8 cellular contexts compared by ENCODE assay signal in genomic region chr4:48016141-48017107, GRCh38. TPM values are rescaled to one million over a fixed set of nuclear protein-coding genes. Genes with fewer than 3 reads are reported as not detected.
DNase-seq lines count a peak whose midpoint lies in the region; ATAC-seq and TF ChIP-seq lines count a peak whose summit lies in the region.

CNGA1 (minus strand) TSS chr4:48016681; CDS start chr4:47952689, 63,992 bp downstream.
NIPAL1 (plus strand) TSS chr4:48016772; CDS start chr4:48016840, 68 bp downstream.

- no peak for TF ChIP-seq CTCF in liver (IDR thresholded peaks at IDR 0.05; ENCODE audit: low read depth, low read length, missing input control)

- H3K27ac ChIP-seq in liver (ENCODE audit: low read depth in 1 of 2, low read length in 2 of 2) = peak within 1 kb of the TSS; percentile 82 to 95

- peak within 1 kb of the TSS; percentile 63 to 85 for H3K9ac ChIP-seq in liver (ENCODE audit: low read depth in 1 of 2, low read length in 2 of 2)

- peaks cover 5% of the 10 kb centered on the region for H3K9me3 Mint-ChIP-seq in activated CD4-positive, alpha-beta T cell treated with anti-CD3 and anti-CD28 coated beads, Interleukin-2, amount 10 ng/mL, durations not matched to agents 24 days and 14 days
- H3K9me3 Mint-ChIP-seq in dendritic cell treated with granulocyte-macrophage colony-stimulating factor and Interleukin-4, amounts not matched to agents 40 ng/mL and 50 ng/mL, for 4 days = peaks cover 2% of the 10 kb centered on the region

- peaks cover 30% of the 10 kb centered on the region for H3K27me3 Mint-ChIP-seq in activated CD4-positive, alpha-beta T cell treated with anti-CD3 and anti-CD28 coated beads, Interleukin-2, amount 10 ng/mL, durations not matched to agents 24 days and 14 days
- H3K27me3 Mint-ChIP-seq in dendritic cell treated with granulocyte-macrophage colony-stimulating factor and Interleukin-4, amounts not matched to agents 40 ng/mL and 50 ng/mL, for 4 days = peaks cover 57% of the 10 kb centered on the region

- intact Hi-C loops in activated CD4-positive, alpha-beta T cell treated with anti-CD3 and anti-CD28 coated beads, Interleukin-2, amount 10 ng/mL, durations not matched to agents 24 days and 14 days (cut with micrococcal nuclease) = loop anchor here (1.0 kb wide), 2 partner anchors 31 to 71 kb away; no protein-coding TSS in a partner anchor
- intact Hi-C loops in dendritic cell treated with granulocyte-macrophage colony-stimulating factor and Interleukin-4, amounts not matched to agents 40 ng/mL and 50 ng/mL, for 4 days (cut with micrococcal nuclease) = no loop called here

- under 1% methylated on average over 60 of the region's 60 CpGs for WGBS in liver

- no peaks in the 10 kb centered on the region for H3K27me3 ChIP-seq in liver (ENCODE audit: control insufficient read depth in 4 of 4, insufficient read depth in 4 of 4, low read length in 3 of 4)

- peak within 1 kb of the TSS; percentile 45 for H3K27ac Mint-ChIP-seq in activated CD4-positive, alpha-beta T cell treated with anti-CD3 and anti-CD28 coated beads, Interleukin-2, amount 10 ng/mL, durations not matched to agents 24 days and 14 days
- no peak within 1 kb of the TSS for H3K27ac Mint-ChIP-seq in dendritic cell treated with granulocyte-macrophage colony-stimulating factor and Interleukin-4, amounts not matched to agents 40 ng/mL and 50 ng/mL, for 4 days

- ATAC-seq in GM19043 (IDR thresholded peaks at IDR 0.05; ENCODE audit: low read depth, unreplicated experiment) (peak; percentile 82), HG03280 (IDR thresholded peaks at IDR 0.05; ENCODE audit: unreplicated experiment) (peak; percentile 75)

- H3K9me3 ChIP-seq in liver (ENCODE audit: control insufficient read depth in 4 of 4, low read length in 3 of 4) = no peaks in the 10 kb centered on the region

- H3K4me3 Mint-ChIP-seq in activated CD4-positive, alpha-beta T cell treated with anti-CD3 and anti-CD28 coated beads, Interleukin-2, amount 10 ng/mL, durations not matched to agents 24 days and 14 days = peak within 1 kb of the TSS; percentile 80
- peak within 1 kb of the TSS; percentile 74 for H3K4me3 Mint-ChIP-seq in dendritic cell treated with granulocyte-macrophage colony-stimulating factor and Interleukin-4, amounts not matched to agents 40 ng/mL and 50 ng/mL, for 4 days

- H3K4me1 Mint-ChIP-seq in activated CD4-positive, alpha-beta T cell treated with anti-CD3 and anti-CD28 coated beads, Interleukin-2, amount 10 ng/mL, durations not matched to agents 24 days and 14 days = peaks cover 20% of the 10 kb centered on the region
- peaks cover 27% of the 10 kb centered on the region for H3K4me1 Mint-ChIP-seq in dendritic cell treated with granulocyte-macrophage colony-stimulating factor and Interleukin-4, amounts not matched to agents 40 ng/mL and 50 ng/mL, for 4 days (ENCODE audit: low read depth)

- H3K36me3 ChIP-seq in liver (ENCODE audit: control insufficient read depth in 4 of 4, insufficient read depth in 3 of 4, low read depth in 1 of 4, low read length in 3 of 4) = no peaks in the 10 kb centered on the region

- no peaks in the 10 kb centered on the region for H3K36me3 Mint-ChIP-seq in activated CD4-positive, alpha-beta T cell treated with anti-CD3 and anti-CD28 coated beads, Interleukin-2, amount 10 ng/mL, durations not matched to agents 24 days and 14 days (ENCODE audit: low read depth)
- H3K36me3 Mint-ChIP-seq in dendritic cell treated with granulocyte-macrophage colony-stimulating factor and Interleukin-4, amounts not matched to agents 40 ng/mL and 50 ng/mL, for 4 days (ENCODE audit: low read depth) = no peaks in the 10 kb centered on the region

- peak within 1 kb of the TSS; percentile 80 to 93 (median 84) for H3K4me3 ChIP-seq in liver (ENCODE audit: low read depth in 1 of 3, low read length in 3 of 3)

- DNase-seq in AML-193 (lab: John Stamatoyannopoulos, UW) (peak; percentile 28 to 31), NCI-H460 (ENCODE audit: extremely low read depth, low read depth) (peak; percentile 59)
- peak; percentile 91 for DNase-seq in activated CD4-positive, alpha-beta T cell treated with anti-CD3 and anti-CD28 coated beads, Interleukin-2, amount 10 ng/mL, durations not matched to agents 24 days and 14 days
- peak; percentile 79 for DNase-seq in stimulated activated CD4-positive, alpha-beta T cell treated with anti-CD3 and anti-CD28 coated beads, Interleukin-4, amount 100 ng/mL, for 1 hour

- H3K4me1 ChIP-seq in liver (ENCODE audit: control insufficient read depth in 4 of 4, insufficient read depth in 4 of 4, low read length in 3 of 4) = peaks cover 0 to 27% (median 15%) of the 10 kb centered on the region in 4 donors

- peak; percentile 40 to 42 for TF ChIP-seq RAD21 in liver (IDR thresholded peaks at IDR 0.05)

TF ChIP-seq in liver, 16 proteins besides CTCF, POLR2A, EP300 and RAD21 (continues in another document):
- peak; percentile 28 for TF ChIP-seq ATF3 (IDR thresholded peaks at IDR 0.05)
- TF ChIP-seq FOXA1 (IDR thresholded peaks at IDR 0.05) = peak; percentile 7
- peak; percentile 65 for TF ChIP-seq YY1 (IDR thresholded peaks at IDR 0.05)
- TF ChIP-seq JUND (IDR thresholded peaks at IDR 0.05) = peak in 1 of 2 donors; percentile 48
- peak; percentile 6 for TF ChIP-seq NR2F2 (IDR thresholded peaks at IDR 0.05)
- TF ChIP-seq HNF4A (conservative IDR thresholded peaks at IDR 0.05) = peak; percentile 80 to 91
- TF ChIP-seq RXRA (IDR thresholded peaks at IDR 0.05) = peak; percentile 56 to 74
- TF ChIP-seq SP1 (IDR thresholded peaks at IDR 0.05) = peak; percentile 96
- TF ChIP-seq HNF4G (IDR thresholded peaks at IDR 0.05) = peak; percentile 75
- TF ChIP-seq GABPA (IDR thresholded peaks at IDR 0.05 in 1 of 2, conservative IDR thresholded peaks at IDR 0.05 in 1 of 2) = peak in 1 of 2 donors; percentile 37
- TF ChIP-seq REST (IDR thresholded peaks at IDR 0.05) = peak; percentile 78
- peak; percentile 44 for TF ChIP-seq MAX (IDR thresholded peaks at IDR 0.05)
- TF ChIP-seq FOXA2 (IDR thresholded peaks at IDR 0.05) = peak; percentile 9
- peak; percentile 60 for TF ChIP-seq ZBTB33 (IDR thresholded peaks at IDR 0.05)
- TF ChIP-seq TAF1 (conservative IDR thresholded peaks at IDR 0.05) = peak; percentile 83

RNA-seq across cellular contexts. Expression of gene CNGA1, which starts in this region (rescaled TPM):
- 0.25 and 0.43 TPM in 2 replicates for total RNA-seq in NCI-H460 (2014; rRNA removed; shearing (Covaris generic))
- polyA plus RNA-seq in NCI-H460 (2014; cell fraction: nucleus; rRNA removed) = not detected in 2 replicates
- not detected in 2 replicates for total RNA-seq in activated CD4-positive, alpha-beta T cell treated with anti-CD3 and anti-CD28 coated beads, Interleukin-2, amount 10 ng/mL, durations not matched to agents 24 days and 14 days
- total RNA-seq in liver = 10 to 100 TPM in 1 of 2 donors, 1 to 10 TPM in 1; 6.1 to 28.0 TPM
- 10 to 100 TPM in 1 of 2 donors, 1 to 10 TPM in 1; 3.9 to 41.3 TPM for polyA plus RNA-seq in liver

RNA-seq across cellular contexts. Expression of gene NIPAL1, which starts in this region (rescaled TPM):
- 2.0 and 3.0 TPM in 2 replicates for total RNA-seq in NCI-H460 (2014; rRNA removed; shearing (Covaris generic))
- 0.88 and 1.6 TPM in 2 replicates for polyA plus RNA-seq in NCI-H460 (2014; cell fraction: nucleus; rRNA removed)
- 3.6 and 3.8 TPM in 2 replicates for total RNA-seq in activated CD4-positive, alpha-beta T cell treated with anti-CD3 and anti-CD28 coated beads, Interleukin-2, amount 10 ng/mL, durations not matched to agents 24 days and 14 days
- total RNA-seq in liver = 10 to 100 TPM in 1 of 2 donors, 1 to 10 TPM in 1; 7.9 to 10.7 TPM
- polyA plus RNA-seq in liver = 1 to 10 TPM; 2.5 to 4.3 TPM

Comparison
In these comparisons a context has a peak if more than half of its experiments do, and no peak if none do; other contexts are left out.
1. Peak in every context shown above with its lines: DNase-seq, ATAC-seq, H3K4me3 ChIP-seq and H3K27ac ChIP-seq.
2. DNase-seq: peak in every context shown above with its lines; median percentile 91 in activated CD4-positive, alpha-beta T cell treated with anti-CD3 and anti-CD28 coated beads, Interleukin-2, amount 10 ng/mL, durations not matched to agents 24 days and 14 days; 79 in stimulated activated CD4-positive, alpha-beta T cell treated with anti-CD3 and anti-CD28 coated beads, Interleukin-4, amount 100 ng/mL, for 1 hour; 59 in NCI-H460; 30 in AML-193.